Comparison of ENCODE assay signal across 22 cellular contexts in genomic region chr1:171343727-171344472, GRCh38. TPM values are rescaled to one million over a fixed set of nuclear protein-coding genes. Genes with fewer than 3 reads are reported as not detected.
A peak's percentile ranks its signal among the peaks of the same experiment; 100 is the strongest.
DNase-seq lines count a peak whose midpoint lies in the region; ATAC-seq and TF ChIP-seq lines count a peak whose summit lies in the region.
"Had no signal": no experiment of that assay in that cellular context is flagged by ENCODE, and none has a peak within 500 bp of the region (broad histone marks: within the 10 kb centered on the region; RNA-seq: fewer than 3 reads in every experiment).

No MANE protein-coding gene starts in this region.

- H3K9ac ChIP-seq in SK-N-SH (no peak overlapping the region), subcutaneous abdominal adipose tissue (ENCODE audit: low read length in 5 of 5) (no peak overlapping the region)
- H3K9ac ChIP-seq: KMS-11 had no signal

- H3K79me2 ChIP-seq in SK-N-SH (ENCODE audit: insufficient read depth): no peaks in the 10 kb centered on the region

- TF ChIP-seq CTCF in SK-N-SH (IDR thresholded peaks at IDR 0.05) (no peak), natural killer cell (IDR thresholded peaks at IDR 0.05) (no peak)

- H3K27ac ChIP-seq in SK-N-SH (ENCODE audit: low read depth in 2 of 2, low read length in 1 of 2): no peak overlapping the region
- peak overlapping the region; percentile 62 for H3K27ac ChIP-seq in subcutaneous abdominal adipose tissue (ENCODE audit: low read depth, low read length)
- H3K27ac ChIP-seq: KMS-11, suprapubic skin had no signal

- H3K36me3 ChIP-seq in SK-N-SH (replicated peaks in 1 of 2; ENCODE audit: control insufficient read depth in 1 of 2, insufficient read depth in 2 of 2, low read length in 1 of 2) (no peaks in the 10 kb centered on the region), subcutaneous abdominal adipose tissue (ENCODE audit: control insufficient read depth in 5 of 5, insufficient read depth in 5 of 5, low read length in 5 of 5) (no peaks in the 10 kb centered on the region)
- H3K36me3 ChIP-seq: suprapubic skin had no signal

- no peak overlapping the region for H2AFZ ChIP-seq in SK-N-SH (ENCODE audit: low read depth)

- CTCF ChIA-PET in SK-N-SH (lab: Yijun Ruan, JAX): interaction anchor here (1.2 kb wide), 1 partner anchor 9 kb away, joined by 3 read pairs; no protein-coding TSS in a partner anchor

- no peaks in the 10 kb centered on the region for H3F3A ChIP-seq in SK-N-SH (replicated peaks; ENCODE audit: insufficient read depth)

- intact Hi-C loops in left colon (cut with DNase I, micrococcal nuclease): no loop called here
- intact Hi-C loops in natural killer cell (cut with micrococcal nuclease): no loop called here

- H3K9me3 ChIP-seq in SK-N-SH (no peaks in the 10 kb centered on the region), subcutaneous abdominal adipose tissue (ENCODE audit: control insufficient read depth in 5 of 5, low read length in 5 of 5) (peaks cover 0 to 2% (median 0%) of the 10 kb centered on the region in 5 donors)
- H3K9me3 ChIP-seq: suprapubic skin had no signal

- no peaks in the 10 kb centered on the region for H3K9me2 ChIP-seq in SK-N-SH

- POLR2A ChIA-PET in SK-N-SH (lab: Yijun Ruan, JAX): no interaction called here

- 34% methylated on average over 5 of the region's 5 CpGs for WGBS in SK-N-SH (ENCODE audit: low lambda C conversion rate)

- no peak for TF ChIP-seq RAD21 in SK-N-SH (IDR thresholded peaks at IDR 0.05; ENCODE audit: low read length)

- H3K4me1 ChIP-seq in SK-N-SH (ENCODE audit: control insufficient read depth in 1 of 2, insufficient read depth in 2 of 2, low read depth in 1 of 2, low read length in 1 of 2) (no peaks in the 10 kb centered on the region), subcutaneous abdominal adipose tissue (ENCODE audit: control insufficient read depth in 5 of 5, insufficient read depth in 5 of 5, low read length in 5 of 5) (peaks cover 4 to 22% (median 18%) of the 10 kb centered on the region in 5 donors)

- no peak overlapping the region for H3K4me2 ChIP-seq in SK-N-SH
- H3K4me2 ChIP-seq: KMS-11 had no signal

- no peaks in the 10 kb centered on the region for H3K36me3 Mint-ChIP-seq in natural killer cell

- no peak overlapping the region for H3K27ac Mint-ChIP-seq in natural killer cell
- H3K27ac Mint-ChIP-seq: activated CD4-positive, alpha-beta memory T cell treated with anti-CD3 and anti-CD28 coated beads for 36 hours; nephron progenitor cell had no signal

- H3K4me3 Mint-ChIP-seq in natural killer cell: no peak overlapping the region
- H3K4me3 Mint-ChIP-seq: activated CD4-positive, alpha-beta memory T cell treated with anti-CD3 and anti-CD28 coated beads for 36 hours; nephron progenitor cell had no signal

- H4K20me1 ChIP-seq in SK-N-SH (ENCODE audit: insufficient read depth): no peaks in the 10 kb centered on the region

- peak; percentile 6 for DNase-seq in DMS153 (lab: John Stamatoyannopoulos, UW)
- no peak for DNase-seq in DMS153 treated with DMSO at 0.1 percent for 48 hours (lab: John Stamatoyannopoulos, UW; ENCODE audit: unreplicated experiment)
- DNase-seq in SK-N-SH: no peak
- DNase-seq in left colon: no peak
- no peak for DNase-seq in natural killer cell
- DNase-seq in C1 segment of cervical spinal cord (lab: John Stamatoyannopoulos, UW): no peak
- DNase-seq: activated CD4-positive, alpha-beta memory T cell treated with anti-CD3 and anti-CD28 coated beads for 36 hours; activated CD4-positive, CD25-positive, alpha-beta regulatory T cell; activated gamma-delta T cell treated with Interleukin-2 at 50 U/mL for 16 hours; amniotic stem cell; caudate nucleus; dermis blood vessel endothelial cell; midbrain; NCI-H2081 treated with DMSO at 0.1 percent for 48 hours; NCI-H526; nephron progenitor cell; stimulated activated CD4-positive, alpha-beta T cell treated with anti-CD3 and anti-CD28 coated beads, Interleukin-1b, Interleukin-23, amount 100 ng/mL, for 48 hours; T-helper 9 cell had no signal

- no peaks in the 10 kb centered on the region for H3K4me1 Mint-ChIP-seq in natural killer cell
- H3K4me1 Mint-ChIP-seq: nephron progenitor cell had no signal

- H3K9me3 Mint-ChIP-seq in natural killer cell: no peaks in the 10 kb centered on the region

- H3K27me3 Mint-ChIP-seq in natural killer cell (ENCODE audit: low read depth in 2 of 2): no peaks in the 10 kb centered on the region
- H3K27me3 Mint-ChIP-seq: activated CD4-positive, alpha-beta memory T cell treated with anti-CD3 and anti-CD28 coated beads for 36 hours had no signal

- H3K4me3 ChIP-seq in SK-N-SH (ENCODE audit: low read depth in 2 of 2, low read length in 1 of 2): no peak overlapping the region
- H3K4me3 ChIP-seq in subcutaneous abdominal adipose tissue (ENCODE audit: low read depth in 1 of 5, low read length in 5 of 5): peak overlapping the region in 2 of 5 donors; percentile 1 to 33
- H3K4me3 ChIP-seq: suprapubic skin had no signal

- ATAC-seq in left colon (peak; percentile 21), natural killer cell (no peak), GM18909 (IDR thresholded peaks at IDR 0.05; ENCODE audit: poor library complexity, unreplicated experiment) (no peak)

- no peaks in the 10 kb centered on the region for H3K27me3 ChIP-seq in SK-N-SH (ENCODE audit: insufficient read depth)
- H3K27me3 ChIP-seq in subcutaneous abdominal adipose tissue (ENCODE audit: control insufficient read depth in 5 of 5, insufficient read depth in 4 of 5, low read length in 5 of 5): no peaks in the 10 kb centered on the region
- H3K27me3 ChIP-seq: suprapubic skin had no signal

- no peak for TF ChIP-seq EP300 in SK-N-SH (IDR thresholded peaks at IDR 0.05; ENCODE audit: borderline replicate concordance in 1 of 2, low read depth in 1 of 2, low read length in 1 of 2)

TF ChIP-seq in SK-N-SH, 30 proteins besides CTCF, POLR2A, EP300 and RAD21:
- TF ChIP-seq REST (IDR thresholded peaks at IDR 0.05; ENCODE audit: low read depth, low read length) (no peak), NFIC (IDR thresholded peaks at IDR 0.05; ENCODE audit: borderline replicate concordance) (peak; percentile 53; the same call in 1 of the 2 replicates), ZBTB33 (IDR thresholded peaks at IDR 0.05; ENCODE audit: borderline replicate concordance, low read depth) (no peak), PBX3 (IDR thresholded peaks at IDR 0.05) (peak; percentile 51), TEAD4 (IDR thresholded peaks at IDR 0.05; ENCODE audit: borderline replicate concordance, insufficient read depth) (no peak), TAF1 (IDR thresholded peaks at IDR 0.05; ENCODE audit: borderline replicate concordance, low read depth, low read length) (no peak), JUND (IDR thresholded peaks at IDR 0.05) (no peak), NRF1 (IDR thresholded peaks at IDR 0.05; ENCODE audit: low read depth, low read length) (no peak)

RNA-seq across cellular contexts. Expression of gene FMO4, which starts 29.9 kb away (rescaled TPM):
- 1.6 and 2.0 TPM in 2 replicates for polyA plus RNA-seq in SK-N-SH (2012; rRNA removed)
- 1.8 and 2.4 TPM in 2 replicates for polyA plus RNA-seq in SK-N-SH (2012; cell fraction: cytosol; rRNA removed)
- polyA plus RNA-seq in SK-N-SH (2012; cell fraction: nucleus; rRNA removed): 1.2 and 2.3 TPM in 2 replicates
- total RNA-seq in left colon: 10 to 100 TPM in 1 of 2 donors, 1 to 10 TPM in 1; 6.7 to 14.5 TPM
- 1 to 10 TPM; 3.2 to 3.8 (median 3.6) TPM for total RNA-seq in natural killer cell
